8 cellular contexts compared by ENCODE assay signal in genomic region chr16:81447383-81448101, GRCh38. TPM values are rescaled to one million over a fixed set of nuclear protein-coding genes. Genes with fewer than 3 reads are reported as not detected.
DNase-seq lines count a peak whose midpoint lies in the region; ATAC-seq and TF ChIP-seq lines count a peak whose summit lies in the region.

No MANE protein-coding gene starts in this region.

- in situ Hi-C loops in GM13977 (cut with MboI; ENCODE audit: low pct_unique_long_range_greater_than_20kb, low sequenced_read_pairs, unreplicated experiment) = no loop called here

- CTCF ChIA-PET in Caco-2 (lab: Charles Lee) = no interaction called here
- CTCF ChIA-PET in naive thymus-derived CD4-positive, alpha-beta T cell (lab: Charles Lee) = no interaction called here

- peaks cover 34% of the 10 kb centered on the region for H3K36me3 Mint-ChIP-seq in Caco-2 (ENCODE audit: insufficient read depth, unreplicated experiment)
- H3K36me3 Mint-ChIP-seq in naive thymus-derived CD4-positive, alpha-beta T cell = peaks cover 0 to 21% (median 0%) of the 10 kb centered on the region in 5 donors

- TF ChIP-seq POLR2A in NB4 (IDR thresholded peaks at IDR 0.05; ENCODE audit: extremely low read depth, insufficient read length) = no peak

- H3K27ac Mint-ChIP-seq in Caco-2 (ENCODE audit: unreplicated experiment) = peak overlapping the region; percentile 78
- peak overlapping the region; percentile 46 to 96 (median 90) for H3K27ac Mint-ChIP-seq in naive thymus-derived CD4-positive, alpha-beta T cell

- H3K4me3 ChIP-seq in Caco-2 (ENCODE audit: low read depth, low read length) = peak overlapping the region; percentile 15
- H3K4me3 ChIP-seq in NB4 (ENCODE audit: low read depth, low read length) = peak overlapping the region; percentile 73
- H3K4me3 ChIP-seq in coronary artery = peak overlapping the region; percentile 94
- H3K4me3 ChIP-seq in naive thymus-derived CD4-positive, alpha-beta T cell (ENCODE audit: low read length) = no peak overlapping the region

- H3K27me3 ChIP-seq in Caco-2 (replicated peaks; ENCODE audit: control insufficient read depth, insufficient read depth, low read length) = no peaks in the 10 kb centered on the region
- H3K27me3 ChIP-seq in naive thymus-derived CD4-positive, alpha-beta T cell (ENCODE audit: control insufficient read depth in 2 of 2, insufficient read depth in 2 of 2, low read length in 2 of 2) = no peaks in the 10 kb centered on the region

- peak overlapping the region; percentile 20 to 59 for H3K27ac ChIP-seq in coronary artery
- peak overlapping the region; percentile 77 for H3K27ac ChIP-seq in naive thymus-derived CD4-positive, alpha-beta T cell (ENCODE audit: low read depth, low read length)

- POLR2A ChIA-PET in Caco-2 (lab: Charles Lee) = no interaction called here
- POLR2A ChIA-PET in naive thymus-derived CD4-positive, alpha-beta T cell (lab: Charles Lee) = interaction anchor here (1.2 kb wide), 1 partner anchor 23 kb away, joined by 4 read pairs; no protein-coding TSS in a partner anchor

- no TSS peak for BruUV-seq in Caco-2 (replicated peaks; lab: Mats Ljungman, UMichigan)

- H3K27me3 Mint-ChIP-seq in Caco-2 (ENCODE audit: insufficient read depth, unreplicated experiment) = no peaks in the 10 kb centered on the region
- H3K27me3 Mint-ChIP-seq in naive thymus-derived CD4-positive, alpha-beta T cell = peaks cover 0 to 14% (median 0%) of the 10 kb centered on the region in 5 donors

- intact Hi-C loops in Caco-2 (cut with micrococcal nuclease; ENCODE audit: unreplicated experiment) = loop anchor here (1.0 to 5.0 kb wide), 6 partner anchors 35 to 153 kb away; no protein-coding TSS in a partner anchor
- intact Hi-C loops in naive thymus-derived CD4-positive, alpha-beta T cell (cut with micrococcal nuclease) = loop anchor here (5.0 to 10.0 kb wide), 7 partner anchors 35 to 643 kb away; partner anchors contain the start of genes C16orf46 (in 1 of the 2), CDYL2 (in 1 of the 2), GAN (in 1 of the 2) and GCSH (in 1 of the 2)

- no peak for DNase-seq in Caco-2
- peak; percentile 66 for DNase-seq in NB4 (ENCODE audit: low read depth)
- no peak for DNase-seq in coronary artery (ENCODE audit: low spot score)
- no peak for DNase-seq in naive thymus-derived CD4-positive, alpha-beta T cell
- DNase-seq in T-helper 9 cell = no peak
- DNase-seq in NCI-H1930 (lab: John Stamatoyannopoulos, UW) = no peak
- no peak for DNase-seq in occipital lobe (lab: John Stamatoyannopoulos, UW)
- no peak for DNase-seq in GM13977 (ENCODE audit: low spot score)

- peaks cover 50% of the 10 kb centered on the region for H3K4me1 Mint-ChIP-seq in Caco-2 (ENCODE audit: low read depth, unreplicated experiment)
- H3K4me1 Mint-ChIP-seq in naive thymus-derived CD4-positive, alpha-beta T cell = peaks cover 42 to 80% (median 76%) of the 10 kb centered on the region in 7 donors

- TF ChIP-seq CTCF in Caco-2 (IDR thresholded peaks at IDR 0.05; ENCODE audit: insufficient read depth in 1 of 2, low read depth in 1 of 2, low read length in 1 of 2, severe bottlenecking in 1 of 2, unreplicated experiment in 1 of 2) = peak in 1 of 2 experiments; percentile 7
- TF ChIP-seq CTCF in NB4 (IDR thresholded peaks at IDR 0.05; ENCODE audit: low read depth, low read length) = no peak
- TF ChIP-seq CTCF in coronary artery (IDR thresholded peaks at IDR 0.05) = no peak
- TF ChIP-seq CTCF in GM13977 (IDR thresholded peaks at IDR 0.05; ENCODE audit: extremely low read depth, insufficient read depth, missing control alignments) = no peak

- peak overlapping the region; percentile 84 for H3K4me3 Mint-ChIP-seq in Caco-2 (ENCODE audit: unreplicated experiment)
- peak overlapping the region; percentile 84 to 94 (median 90) for H3K4me3 Mint-ChIP-seq in naive thymus-derived CD4-positive, alpha-beta T cell

- no peak for ATAC-seq in naive thymus-derived CD4-positive, alpha-beta T cell

- H3K9me3 Mint-ChIP-seq in Caco-2 (ENCODE audit: unreplicated experiment) = no peaks in the 10 kb centered on the region
- H3K9me3 Mint-ChIP-seq in naive thymus-derived CD4-positive, alpha-beta T cell = peaks cover 0 to 6% (median 0%) of the 10 kb centered on the region in 11 donors

- H3K4me1 ChIP-seq in Caco-2 = peaks cover 75% of the 10 kb centered on the region
- peaks cover 40 to 57% of the 10 kb centered on the region in 2 donors for H3K4me1 ChIP-seq in naive thymus-derived CD4-positive, alpha-beta T cell (ENCODE audit: control insufficient read depth in 2 of 2, insufficient read depth in 2 of 2, low read length in 2 of 2)

- 0 out of 2 replicates have a peak, but pooled peaks cover 2% of the 10 kb centered on the region for H3K36me3 ChIP-seq in Caco-2 (ENCODE audit: control insufficient read depth, insufficient read depth, low read length)
- H3K36me3 ChIP-seq in naive thymus-derived CD4-positive, alpha-beta T cell (ENCODE audit: control insufficient read depth in 2 of 3, insufficient read depth in 3 of 3, low read length in 3 of 3) = no peaks in the 10 kb centered on the region

- no peaks in the 10 kb centered on the region for H3K9me3 ChIP-seq in Caco-2
- no peaks in the 10 kb centered on the region for H3K9me3 ChIP-seq in naive thymus-derived CD4-positive, alpha-beta T cell (ENCODE audit: control insufficient read depth in 2 of 3, low read length in 3 of 3)

RNA-seq across cellular contexts. Expression of gene CMIP, which starts 2.9 kb away (rescaled TPM):
- total RNA-seq in Caco-2 (2022) (63.7 and 68.0 TPM in 2 replicates), occipital lobe (22.9 TPM)
- 10 to 100 TPM; 28.9 to 75.4 (median 38.2) TPM for total RNA-seq in naive thymus-derived CD4-positive, alpha-beta T cell
- under 1 TPM; 0.66 to 0.92 TPM for polyA plus RNA-seq in naive thymus-derived CD4-positive, alpha-beta T cell
